32 cellular contexts compared by ENCODE assay signal in genomic region chrX:108168961-108169740, GRCh38.
"Had no signal": no experiment of that assay in that cellular context is flagged by ENCODE, and none has a peak within 500 bp of the region (broad histone marks: within the 10 kb centered on the region; RNA-seq: fewer than 3 reads in every experiment).

No MANE protein-coding gene starts in this region.

- H3K36me3 ChIP-seq: neutrophil, pancreas, prostate gland, right lobe of liver, sigmoid colon, spleen, thoracic aorta, thyroid gland, tibial nerve, upper lobe of right lung, vagina had no signal

- H3K4me1 Mint-ChIP-seq: naive B cell; naive thymus-derived CD8-positive, alpha-beta T cell; neural crest cell; stimulated activated memory B cell treated with anti-CD40 and anti-IgM and Interleukin-4, amounts not matched to agents 10 μg/mL and 1 μg/mL and 100 μg/mL, for 72 hours had no signal

- H3K4me2 ChIP-seq: smooth muscle cell had no signal

- H3K4me1 ChIP-seq: pancreas, prostate gland, right lobe of liver, sigmoid colon, spleen, stomach, tibial nerve, upper lobe of right lung, vagina had no signal

- H3K27me3 ChIP-seq: neutrophil, right lobe of liver, sigmoid colon, spleen, thyroid gland, upper lobe of right lung, vagina had no signal

- H3K4me3 Mint-ChIP-seq: naive B cell; naive thymus-derived CD8-positive, alpha-beta T cell; natural killer cell treated with Interleukin-12 subunit alpha and Interleukin-12 subunit beta and Interleukin-15 and Interleukin-18, amount 100 ng/mL, for 72 hours; nephron progenitor cell; neural crest cell; stimulated activated memory B cell treated with anti-CD40 and anti-IgM and Interleukin-4, amounts not matched to agents 10 μg/mL and 1 μg/mL and 100 μg/mL, for 72 hours; type B pancreatic cell had no signal

- H3K36me3 Mint-ChIP-seq: naive B cell; naive thymus-derived CD8-positive, alpha-beta T cell; natural killer cell treated with Interleukin-12 subunit alpha and Interleukin-12 subunit beta and Interleukin-15 and Interleukin-18, amount 100 ng/mL, for 72 hours; stimulated activated memory B cell treated with anti-CD40 and anti-IgM and Interleukin-4, amounts not matched to agents 10 μg/mL and 1 μg/mL and 100 μg/mL, for 72 hours; type B pancreatic cell had no signal

- ATAC-seq: naive thymus-derived CD8-positive, alpha-beta T cell; natural killer cell treated with Interleukin-12 subunit alpha and Interleukin-12 subunit beta and Interleukin-15 and Interleukin-18, amount 100 ng/mL, for 72 hours; pancreas; right cardiac atrium; right lobe of liver; stimulated activated memory B cell treated with anti-CD40 and anti-IgM and Interleukin-4, amounts not matched to agents 10 μg/mL and 1 μg/mL and 100 μg/mL, for 72 hours; stimulated activated naive CD8-positive, alpha-beta T cell treated with anti-CD3 and anti-CD28 coated beads, Interleukin-15, Interleukin-2, amounts not matched to agents 100 U/mL and 50 U/mL, for 24 hours; upper lobe of right lung had no signal

- H3K9me3 ChIP-seq: neutrophil, pancreas, prostate gland, right lobe of liver, sigmoid colon, spleen, stomach, thoracic aorta, thyroid gland, tibial nerve, upper lobe of right lung, vagina had no signal

- H3K27ac ChIP-seq: neutrophil, pancreas, prostate gland, right lobe of liver, sigmoid colon, skin epidermis, spleen, stomach, thoracic aorta, thyroid gland, tibial nerve, upper lobe of right lung, vagina had no signal

- H3K9me3 Mint-ChIP-seq: naive B cell; naive thymus-derived CD8-positive, alpha-beta T cell; natural killer cell treated with Interleukin-12 subunit alpha and Interleukin-12 subunit beta and Interleukin-15 and Interleukin-18, amount 100 ng/mL, for 72 hours; nephron progenitor cell; neural crest cell; stimulated activated memory B cell treated with anti-CD40 and anti-IgM and Interleukin-4, amounts not matched to agents 10 μg/mL and 1 μg/mL and 100 μg/mL, for 72 hours; type B pancreatic cell had no signal

- FAIRE-seq: pancreas, urothelium cell line had no signal

- H3K27me3 Mint-ChIP-seq: stimulated activated memory B cell treated with anti-CD40 and anti-IgM and Interleukin-4, amounts not matched to agents 10 μg/mL and 1 μg/mL and 100 μg/mL, for 72 hours; type B pancreatic cell had no signal

- DNase-seq: naive B cell; naive thymus-derived CD8-positive, alpha-beta T cell; nephron progenitor cell; nucleus accumbens; pancreas; retina; right cardiac atrium; right lobe of liver; sigmoid colon; spleen; stimulated activated CD4-positive, alpha-beta T cell treated with anti-CD3 and anti-CD28 coated beads, Interleukin-12 subunit alpha, Interleukin-12 subunit beta, amount 100 ng/mL, for 4 hours; stimulated activated CD4-positive, alpha-beta T cell treated with anti-CD3 and anti-CD28 coated beads, Interleukin-1b, Interleukin-23, amount 100 ng/mL, for 48 hours; stimulated activated CD4-positive, alpha-beta T cell treated with anti-CD3 and anti-CD28 coated beads, Interleukin-4, amount 100 ng/mL, for 1 hour; stimulated activated CD4-positive, alpha-beta T cell treated with anti-CD3 and anti-CD28 coated beads, Interleukin-4, amount 100 ng/mL, for 4 hours; stimulated activated CD8-positive, alpha-beta memory T cell treated with anti-CD3 and anti-CD28 coated beads, Interleukin-4, amount 100 ng/mL, for 48 hours; stimulated activated naive CD4-positive, alpha-beta T cell; stimulated activated naive CD8-positive, alpha-beta T cell treated with anti-CD3 and anti-CD28 coated beads, Interleukin-15, Interleukin-2, amounts not matched to agents 100 U/mL and 50 U/mL, for 24 hours; stomach; thyroid gland; upper lobe of right lung had no signal

- H3K4me3 ChIP-seq: pancreas, prostate gland, right lobe of liver, sigmoid colon, skin epidermis, smooth muscle cell, spleen, stomach, thoracic aorta, thyroid gland, tibial nerve, upper lobe of right lung, vagina had no signal

- H3K27ac Mint-ChIP-seq: naive B cell; naive thymus-derived CD8-positive, alpha-beta T cell; natural killer cell treated with Interleukin-12 subunit alpha and Interleukin-12 subunit beta and Interleukin-15 and Interleukin-18, amount 100 ng/mL, for 72 hours; stimulated activated memory B cell treated with anti-CD40 and anti-IgM and Interleukin-4, amounts not matched to agents 10 μg/mL and 1 μg/mL and 100 μg/mL, for 72 hours; type B pancreatic cell had no signal
